ENCODE assay signal across 15 cellular contexts in genomic region chr3:52084216-52084945, GRCh38.
"Had no signal": no experiment of that assay in that cellular context is flagged by ENCODE, and none has a peak within 500 bp of the region (broad histone marks: within the 10 kb centered on the region; RNA-seq: fewer than 3 reads in every experiment).

No MANE protein-coding gene starts in this region.

- H3K27ac Mint-ChIP-seq: activated naive CD8-positive, alpha-beta T cell treated with anti-CD3 and anti-CD28 coated beads for 36 hours had no signal

- H2AFZ ChIP-seq: hepatocyte, parathyroid adenoma had no signal

- H3K4me1 ChIP-seq: parathyroid adenoma had no signal

- H3K9me3 ChIP-seq: tibial artery had no signal

- H3K27ac ChIP-seq: cardiac muscle cell, dorsolateral prefrontal cortex, hepatocyte, parathyroid adenoma, tibial artery, VCaP had no signal

- H3K9me3 Mint-ChIP-seq: activated naive CD8-positive, alpha-beta T cell treated with anti-CD3 and anti-CD28 coated beads for 36 hours had no signal

- H3K4me3 Mint-ChIP-seq: activated naive CD8-positive, alpha-beta T cell treated with anti-CD3 and anti-CD28 coated beads for 36 hours had no signal

- H3K9ac ChIP-seq: parathyroid adenoma had no signal

- H3K79me2 ChIP-seq: hepatocyte, parathyroid adenoma had no signal

- H3K4me2 ChIP-seq: hepatocyte had no signal

- H3K36me3 ChIP-seq: cardiac muscle cell, tibial artery had no signal

- DNase-seq: activated CD4-positive, alpha-beta T cell treated with anti-CD3 and anti-CD28 coated beads for 1 hour; activated CD4-positive, alpha-beta T cell treated with anti-CD3 and anti-CD28 coated beads, Interleukin-2, amount 50 U/mL, for 4 hours; activated naive CD4-positive, alpha-beta T cell; activated naive CD8-positive, alpha-beta T cell treated with anti-CD3 and anti-CD28 coated beads for 36 hours; amniotic stem cell; dorsolateral prefrontal cortex; stimulated activated CD4-positive, alpha-beta T cell treated with anti-CD3 and anti-CD28 coated beads, Interleukin-12 subunit alpha, Interleukin-12 subunit beta, amount 100 ng/mL, for 4 hours; stimulated activated CD4-positive, alpha-beta T cell treated with anti-CD3 and anti-CD28 coated beads, Interleukin-1b, Interleukin-23, amount 100 ng/mL, for 48 hours; stimulated activated CD8-positive, alpha-beta memory T cell treated with anti-CD3 and anti-CD28 coated beads, Interleukin-4, amount 100 ng/mL, for 48 hours; stimulated activated naive CD4-positive, alpha-beta T cell treated with Interleukin-2 at 50 U/mL for 16 hours; tibial artery had no signal

- H3K27me3 Mint-ChIP-seq: activated naive CD8-positive, alpha-beta T cell treated with anti-CD3 and anti-CD28 coated beads for 36 hours had no signal

- H3K4me3 ChIP-seq: cardiac muscle cell, dorsolateral prefrontal cortex, hepatocyte, tibial artery had no signal

- H3K27me3 ChIP-seq: cardiac muscle cell, dorsolateral prefrontal cortex, hepatocyte, tibial artery had no signal
